ENCODE assay signal across 22 cellular contexts in the genomic region with DNA sequence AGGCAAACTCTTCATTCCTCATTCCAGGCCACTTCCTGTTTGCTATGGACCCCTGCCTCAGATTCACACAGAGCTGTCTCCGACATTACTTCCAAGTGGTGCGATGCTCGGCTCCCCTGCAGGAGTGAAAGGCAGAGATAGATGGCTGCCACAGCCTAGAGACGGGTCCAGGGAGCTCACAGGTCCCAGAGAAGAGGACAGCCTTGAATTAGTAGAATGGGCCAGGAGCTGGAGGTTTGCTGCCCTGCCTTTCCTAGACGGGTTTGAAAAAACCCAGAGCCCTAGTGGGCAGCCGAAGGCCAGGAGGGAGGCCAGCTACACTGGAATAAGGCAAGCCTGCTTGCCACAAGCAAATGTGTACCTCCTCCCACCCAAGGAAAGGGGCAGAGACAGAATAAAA. TPM values are rescaled to one million over a fixed set of nuclear protein-coding genes. Genes with fewer than 3 reads are reported as not detected.
"Had no signal": no experiment of that assay in that cellular context is flagged by ENCODE, and none has a peak within 500 bp of the region (broad histone marks: within the 10 kb centered on the region; RNA-seq: fewer than 3 reads in every experiment).

No MANE protein-coding gene starts in this region.

- H3K36me3 ChIP-seq: colonic mucosa, left lung, pancreas, SJSA1, upper lobe of left lung had no signal

- H3K9me3 ChIP-seq: body of pancreas, colonic mucosa, left lung, pancreas, SJSA1, testis, upper lobe of left lung had no signal

- H3K27ac ChIP-seq: body of pancreas, colonic mucosa, left lung, pancreas, SJSA1, testis, upper lobe of left lung had no signal

- H3K4me1 ChIP-seq: colonic mucosa had no signal

- ATAC-seq: activated CD4-positive, CD25-positive, alpha-beta regulatory T cell treated with anti-CD3 and anti-CD28 coated beads, Interleukin-2, amount 50 U/mL, for 24 hours; body of pancreas; pancreas; sciatic nerve; stimulated activated memory B cell treated with anti-CD40 and anti-IgM and Interleukin-4, amounts not matched to agents 10 μg/mL and 1 μg/mL and 100 μg/mL, for 72 hours had no signal

- H3K9me3 Mint-ChIP-seq: activated T-helper 1 cell treated with anti-CD3 and anti-CD28 coated beads, Interleukin-12 subunit alpha, Interleukin-12 subunit beta, Interleukin-2, Interleukin-4 antibody, amounts not matched to agents 30 ng/mL and 10 ng/mL and 1 ng/mL, durations not matched to agents 14 hours and 24 hours and 36 hours had no signal

- H3K27me3 ChIP-seq: testis had no signal

- H3K36me3 Mint-ChIP-seq: stimulated activated memory B cell treated with anti-CD40 and anti-IgM and Interleukin-4, amounts not matched to agents 10 μg/mL and 1 μg/mL and 100 μg/mL, for 72 hours had no signal

- H3K27ac Mint-ChIP-seq: activated T-helper 1 cell treated with anti-CD3 and anti-CD28 coated beads, Interleukin-12 subunit alpha, Interleukin-12 subunit beta, Interleukin-2, Interleukin-4 antibody, amounts not matched to agents 30 ng/mL and 10 ng/mL and 1 ng/mL, durations not matched to agents 14 hours and 24 hours and 36 hours; stimulated activated memory B cell treated with anti-CD40 and anti-IgM and Interleukin-4, amounts not matched to agents 10 μg/mL and 1 μg/mL and 100 μg/mL, for 72 hours had no signal

- H3K4me3 Mint-ChIP-seq: activated T-helper 1 cell treated with anti-CD3 and anti-CD28 coated beads, Interleukin-12 subunit alpha, Interleukin-12 subunit beta, Interleukin-2, Interleukin-4 antibody, amounts not matched to agents 30 ng/mL and 10 ng/mL and 1 ng/mL, durations not matched to agents 14 hours and 24 hours and 36 hours; stimulated activated memory B cell treated with anti-CD40 and anti-IgM and Interleukin-4, amounts not matched to agents 10 μg/mL and 1 μg/mL and 100 μg/mL, for 72 hours had no signal

- H3K4me3 ChIP-seq: body of pancreas, colonic mucosa, SJSA1, smooth muscle cell had no signal

- DNase-seq: activated CD4-positive, alpha-beta T cell treated with anti-CD3 and anti-CD28 coated beads, Interleukin-2, amount 50 U/mL, for 1 hour; activated gamma-delta T cell treated with Interleukin-2 at 50 U/mL for 16 hours; body of pancreas; central memory CD4-positive, alpha-beta T cell; colonic mucosa; erythroblast; foreskin melanocyte; stimulated activated CD4-positive, alpha-beta T cell treated with anti-CD3 and anti-CD28 coated beads, Interleukin-4, amount 100 ng/mL, for 4 hours; SW 1271; testis had no signal

RNA-seq across cellular contexts. Expression of gene ANKRD34B, which starts 1.8 kb away (rescaled TPM):
- total RNA-seq: activated CD8-positive, alpha-beta memory T cell treated with anti-CD3 and anti-CD28 coated beads for 36 hours; activated T-helper 1 cell treated with anti-CD3 and anti-CD28 coated beads, Interleukin-12 subunit alpha, Interleukin-12 subunit beta, Interleukin-2, Interleukin-4 antibody, amounts not matched to agents 30 ng/mL and 10 ng/mL and 1 ng/mL, durations not matched to agents 14 hours and 24 hours and 36 hours; body of pancreas; colonic mucosa; lung microvascular endothelial cell; myocyte; pancreas; sciatic nerve; SJSA1; smooth muscle cell had no signal
